In genomic region chr4:183936047-183936446, GRCh38 we compare ENCODE assay signal across 2 cellular contexts.
TF ChIP-seq lines count a peak whose summit lies in the region.

No MANE protein-coding gene starts in this region.

TF ChIP-seq in IMR-90, 13 proteins besides CTCF, POLR2A, EP300 and RAD21:
- TF ChIP-seq MAFK (IDR thresholded peaks at IDR 0.05; ENCODE audit: low read depth, low read length) = no peak
- no peak for TF ChIP-seq CHD1 (IDR thresholded peaks at IDR 0.05; ENCODE audit: low read depth, low read length)
- TF ChIP-seq RFX5 (IDR thresholded peaks at IDR 0.05; ENCODE audit: low read depth, low read length) = no peak

TF ChIP-seq in neural cell, 6 proteins besides CTCF, POLR2A, EP300 and RAD21:
- TF ChIP-seq SMC3 (conservative IDR thresholded peaks at IDR 0.05; ENCODE audit: poor library complexity) (no peak), MXI1 (conservative IDR thresholded peaks at IDR 0.05; ENCODE audit: poor library complexity, severe bottlenecking) (peak; percentile 20), EZH2 (IDR thresholded peaks at IDR 0.05; ENCODE audit: borderline replicate concordance, insufficient read depth, low read length, poor library complexity, severe bottlenecking) (no peak), TAF1 (IDR thresholded peaks at IDR 0.05; ENCODE audit: low read depth) (no peak), POLR2AphosphoS5 (IDR thresholded peaks at IDR 0.05) (peak; percentile 37)
- TF ChIP-seq, protein P1, sequence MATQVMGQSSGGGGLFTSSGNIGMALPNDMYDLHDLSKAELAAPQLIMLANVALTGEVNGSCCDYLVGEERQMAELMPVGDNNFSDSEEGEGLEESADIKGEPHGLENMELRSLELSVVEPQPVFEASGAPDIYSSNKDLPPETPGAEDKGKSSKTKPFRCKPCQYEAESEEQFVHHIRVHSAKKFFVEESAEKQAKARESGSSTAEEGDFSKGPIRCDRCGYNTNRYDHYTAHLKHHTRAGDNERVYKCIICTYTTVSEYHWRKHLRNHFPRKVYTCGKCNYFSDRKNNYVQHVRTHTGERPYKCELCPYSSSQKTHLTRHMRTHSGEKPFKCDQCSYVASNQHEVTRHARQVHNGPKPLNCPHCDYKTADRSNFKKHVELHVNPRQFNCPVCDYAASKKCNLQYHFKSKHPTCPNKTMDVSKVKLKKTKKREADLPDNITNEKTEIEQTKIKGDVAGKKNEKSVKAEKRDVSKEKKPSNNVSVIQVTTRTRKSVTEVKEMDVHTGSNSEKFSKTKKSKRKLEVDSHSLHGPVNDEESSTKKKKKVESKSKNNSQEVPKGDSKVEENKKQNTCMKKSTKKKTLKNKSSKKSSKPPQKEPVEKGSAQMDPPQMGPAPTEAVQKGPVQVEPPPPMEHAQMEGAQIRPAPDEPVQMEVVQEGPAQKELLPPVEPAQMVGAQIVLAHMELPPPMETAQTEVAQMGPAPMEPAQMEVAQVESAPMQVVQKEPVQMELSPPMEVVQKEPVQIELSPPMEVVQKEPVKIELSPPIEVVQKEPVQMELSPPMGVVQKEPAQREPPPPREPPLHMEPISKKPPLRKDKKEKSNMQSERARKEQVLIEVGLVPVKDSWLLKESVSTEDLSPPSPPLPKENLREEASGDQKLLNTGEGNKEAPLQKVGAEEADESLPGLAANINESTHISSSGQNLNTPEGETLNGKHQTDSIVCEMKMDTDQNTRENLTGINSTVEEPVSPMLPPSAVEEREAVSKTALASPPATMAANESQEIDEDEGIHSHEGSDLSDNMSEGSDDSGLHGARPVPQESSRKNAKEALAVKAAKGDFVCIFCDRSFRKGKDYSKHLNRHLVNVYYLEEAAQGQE (IDR thresholded peaks at IDR 0.05; ENCODE audit: borderline replicate concordance) = no peak
